Comparison of ENCODE assay signal across 11 cellular contexts in genomic region chr17:954431-955164, GRCh38. TPM values are rescaled to one million over a fixed set of nuclear protein-coding genes. Genes with fewer than 3 reads are reported as not detected.
DNase-seq lines count a peak whose midpoint lies in the region; ATAC-seq, FAIRE-seq and TF ChIP-seq lines count a peak whose summit lies in the region.
"Had no signal": no experiment of that assay in that cellular context is flagged by ENCODE, and none has a peak within 500 bp of the region (broad histone marks: within the 10 kb centered on the region; RNA-seq: fewer than 3 reads in every experiment).

No MANE protein-coding gene starts in this region.

- peaks cover 9% of the 10 kb centered on the region for H3K9me3 Mint-ChIP-seq in type B pancreatic cell
- no peaks in the 10 kb centered on the region for H3K9me3 Mint-ChIP-seq in CD4-positive, alpha-beta T cell

- WGBS in H1 (ENCODE audit: extremely low coverage in 1 of 2, insufficient coverage in 1 of 2, insufficient read length in 1 of 2, insufficient replicate concordance in 2 of 2, low coverage in 1 of 2, low lambda C conversion rate in 2 of 2, missing lambda C conversion rate in 1 of 2), 2 experiments, result 83% methylated on average over 19 of the region's 23 CpGs; no CpG with 5 or more reads in 1 of the 2 experiments
- WGBS in mesendoderm (ENCODE audit: extremely low coverage, insufficient coverage, low lambda C conversion rate), result no CpG with 5 or more reads among the region's 23 CpGs

- H3K4me3 Mint-ChIP-seq in type B pancreatic cell, result peak overlapping the region; percentile 72
- H3K4me3 Mint-ChIP-seq in CD4-positive, alpha-beta T cell, result no peak overlapping the region

- H2AFZ ChIP-seq in H1 (ENCODE audit: low read length), result no peak overlapping the region

- H3K4me2 ChIP-seq in H1 (ENCODE audit: insufficient read depth in 1 of 2, low read depth in 2 of 2, low read length in 2 of 2) (no peak overlapping the region), mesendoderm (ENCODE audit: low read length) (no peak overlapping the region)

- H4K5ac ChIP-seq in H1 (ENCODE audit: insufficient read length, low read depth, low read length), result no peak overlapping the region
- H4K5ac ChIP-seq in mesendoderm (ENCODE audit: low read length), result no peak overlapping the region

- H3K18ac ChIP-seq in H1 (ENCODE audit: extremely low read depth, low read length) (no peak overlapping the region; the same call in 1 of the 2 replicates), mesendoderm (ENCODE audit: low read length) (no peak overlapping the region)

- no peak for TF ChIP-seq CTCF in breast epithelium (IDR thresholded peaks at IDR 0.05)
- TF ChIP-seq CTCF in H1 (IDR thresholded peaks at IDR 0.05; ENCODE audit: control extremely low read depth in 1 of 3, insufficient read depth in 1 of 3, low read depth in 1 of 3, low read length in 3 of 3), result no peak
- no peak for TF ChIP-seq CTCF in type B pancreatic cell (conservative IDR thresholded peaks at IDR 0.05)
- TF ChIP-seq CTCF in WERI-Rb-1 (IDR thresholded peaks at IDR 0.05; ENCODE audit: low read depth, low read length), result no peak
- TF ChIP-seq CTCF in CD4-positive, alpha-beta T cell (IDR thresholded peaks at IDR 0.05), result no peak

- no peak overlapping the region for H4K91ac ChIP-seq in H1 (replicated peaks; ENCODE audit: insufficient read length, low read length)

- H3K27ac ChIP-seq in breast epithelium, result peak overlapping the region in 1 of 2 donors; percentile 38
- no peak overlapping the region for H3K27ac ChIP-seq in H1 (ENCODE audit: low read depth, low read length)
- peak overlapping the region; percentile 72 for H3K27ac ChIP-seq in mesendoderm (ENCODE audit: low read depth, low read length)
- no peak overlapping the region for H3K27ac ChIP-seq in WERI-Rb-1
- no peak overlapping the region for H3K27ac ChIP-seq in CD4-positive, alpha-beta T cell (ENCODE audit: low read depth, low read length)

- CTCF ChIA-PET in H1 (lab: Charles Lee; ENCODE audit: partially characterized antibody), result interaction anchor here (0.6 kb wide), 1 partner anchor 74 kb away, joined by 3 read pairs; no protein-coding TSS in a partner anchor
- CTCF ChIA-PET in CD4-positive, alpha-beta T cell (lab: Charles Lee), result no interaction called here

- H2BK120ac ChIP-seq in H1 (replicated peaks; ENCODE audit: low read depth, low read length) (no peak overlapping the region), mesendoderm (ENCODE audit: low read depth, low read length) (no peak overlapping the region)

- no peak for TF ChIP-seq RAD21 in H1 (IDR thresholded peaks at IDR 0.05 in 1 of 2, conservative IDR thresholded peaks at IDR 0.05 in 1 of 2; ENCODE audit: low read depth in 2 of 2, low read length in 2 of 2)

- peak overlapping the region; percentile 94 for H3K27ac Mint-ChIP-seq in type B pancreatic cell
- no peak overlapping the region for H3K27ac Mint-ChIP-seq in CD4-positive, alpha-beta T cell

- no peak overlapping the region for H3K14ac ChIP-seq in H1 (ENCODE audit: insufficient read length)

- H3K36me3 ChIP-seq in breast epithelium, result no peaks in the 10 kb centered on the region
- H3K36me3 ChIP-seq in H1 (ENCODE audit: control insufficient read depth in 2 of 4, insufficient read depth in 4 of 4, low read length in 3 of 4), result no peaks in the 10 kb centered on the region
- peaks cover 3% of the 10 kb centered on the region for H3K36me3 ChIP-seq in mesendoderm (ENCODE audit: control insufficient read depth, insufficient read depth, low read length)
- H3K36me3 ChIP-seq in WERI-Rb-1, result no peaks in the 10 kb centered on the region; the same call in 1 of the 2 replicates

- ATAC-seq in CD4-positive, alpha-beta T cell (ENCODE audit: poor library complexity), result no peak
- ATAC-seq in HG02840 (IDR thresholded peaks at IDR 0.05; ENCODE audit: low FRiP score, unreplicated experiment), result no peak

- TF ChIP-seq POLR2A in breast epithelium (IDR thresholded peaks at IDR 0.05), result no peak
- TF ChIP-seq POLR2A in H1 (IDR thresholded peaks at IDR 0.05; ENCODE audit: control extremely low read depth in 1 of 2, low read depth in 2 of 2, low read length in 2 of 2), result no peak

- peaks cover 4 to 6% of the 10 kb centered on the region in 2 experiments for H4K20me1 ChIP-seq in H1 (replicated peaks in 1 of 2; ENCODE audit: control insufficient read depth in 1 of 2, insufficient read depth in 2 of 2, low read length in 2 of 2)

- H3K27me3 ChIP-seq in breast epithelium, result no peaks in the 10 kb centered on the region
- no peaks in the 10 kb centered on the region for H3K27me3 ChIP-seq in H1 (replicated peaks in 1 of 4; ENCODE audit: control insufficient read depth in 3 of 4, extremely low read depth in 1 of 4, insufficient read depth in 3 of 4, low read length in 3 of 4)
- H3K27me3 ChIP-seq in mesendoderm (ENCODE audit: insufficient read depth, low read length, poor library complexity), result no peaks in the 10 kb centered on the region
- H3K27me3 ChIP-seq in WERI-Rb-1 (ENCODE audit: insufficient read depth, low read depth, severe bottlenecking), result no peaks in the 10 kb centered on the region
- H3K27me3 ChIP-seq in CD4-positive, alpha-beta T cell (ENCODE audit: control insufficient read depth, insufficient read depth, low read length), result peaks cover 22% of the 10 kb centered on the region

- peaks cover 36% of the 10 kb centered on the region for H3K4me1 Mint-ChIP-seq in type B pancreatic cell (ENCODE audit: unreplicated experiment)
- H3K4me1 Mint-ChIP-seq in CD4-positive, alpha-beta T cell (ENCODE audit: low read depth), result no peaks in the 10 kb centered on the region

- H3K9me3 ChIP-seq in breast epithelium (no peaks in the 10 kb centered on the region), H1 (ENCODE audit: insufficient read depth in 2 of 2, low read depth in 1 of 2, low read length in 1 of 2) (no peaks in the 10 kb centered on the region; a peak in 1 of 4 replicates), WERI-Rb-1 (ENCODE audit: severe bottlenecking) (no peaks in the 10 kb centered on the region)
- no peaks in the 10 kb centered on the region for H3K9me3 ChIP-seq in CD4-positive, alpha-beta T cell (ENCODE audit: control insufficient read depth, low read length)

- H3K56ac ChIP-seq in H1 (replicated peaks; ENCODE audit: insufficient read length, low read depth, low read length) (no peak overlapping the region), mesendoderm (ENCODE audit: low read length) (peak overlapping the region; percentile 54)

- H3K4ac ChIP-seq in H1 (replicated peaks; ENCODE audit: insufficient read length, low read depth, low read length) (no peak overlapping the region), mesendoderm (ENCODE audit: low read depth, low read length) (no peak overlapping the region)

- intact Hi-C loops in breast epithelium (cut with DNase I; ENCODE audit: low total_unique reads), result no loop called here
- intact Hi-C loops in CD4-positive, alpha-beta T cell (cut with DNase I, micrococcal nuclease), result no loop called here

- H2AK5ac ChIP-seq in H1 (ENCODE audit: low read depth, low read length) (peak overlapping the region; percentile 83; the same call in 1 of the 2 replicates), mesendoderm (ENCODE audit: low read length) (no peak overlapping the region)

- no peak overlapping the region for H4K8ac ChIP-seq in H1 (ENCODE audit: extremely low read depth, insufficient read depth, low read length)
- H4K8ac ChIP-seq in mesendoderm (ENCODE audit: low read depth, low read length), result no peak overlapping the region

- H3K79me2 ChIP-seq in H1 (ENCODE audit: control insufficient read depth in 1 of 2, insufficient read depth in 2 of 2, low read length in 2 of 2) (peaks cover 0 to 57% of the 10 kb centered on the region in 2 experiments; a peak in 3 of 4 replicates), mesendoderm (ENCODE audit: control insufficient read depth, insufficient read depth, low read length) (peaks cover 63% of the 10 kb centered on the region)

- H3K4me1 ChIP-seq in breast epithelium, result no peaks in the 10 kb centered on the region
- H3K4me1 ChIP-seq in H1 (replicated peaks in 1 of 4; ENCODE audit: control insufficient read depth in 3 of 4, insufficient read depth in 4 of 4, low read length in 3 of 4), result peaks cover 10 to 20% (median 15%) of the 10 kb centered on the region in 4 experiments
- peaks cover 9% of the 10 kb centered on the region for H3K4me1 ChIP-seq in mesendoderm (ENCODE audit: control insufficient read depth, low read depth, low read length)

- H3K23ac ChIP-seq in H1 (ENCODE audit: insufficient read length), result no peak overlapping the region
- H3K23ac ChIP-seq in mesendoderm (ENCODE audit: low read length), result no peak overlapping the region

- POLR2A ChIA-PET in H1 (lab: Charles Lee; ENCODE audit: partially characterized antibody), result no interaction called here
- POLR2A ChIA-PET in CD4-positive, alpha-beta T cell (lab: Charles Lee), result no interaction called here

- DNase-seq in T47D (ENCODE audit: low read depth in 1 of 2, low spot score in 1 of 2), result peak; percentile 33 to 57
- no peak for DNase-seq in breast epithelium (ENCODE audit: low spot score in 2 of 2)
- no peak for DNase-seq in H1 (ENCODE audit: low read depth in 1 of 2, low spot score in 2 of 2)
- DNase-seq in mesendoderm, result no peak
- no peak for DNase-seq in type B pancreatic cell (ENCODE audit: extremely low spot score, unreplicated experiment)
- DNase-seq in WERI-Rb-1, result no peak
- no peak for DNase-seq in CD4-positive, alpha-beta T cell
- DNase-seq: effector memory CD4-positive, alpha-beta T cell; T-helper 1 cell had no signal

- H3K4me3 ChIP-seq in breast epithelium (no peak overlapping the region), H1 (ENCODE audit: extremely low read depth in 1 of 4, insufficient read depth in 2 of 4, low read depth in 3 of 4, low read length in 4 of 4) (no peak overlapping the region), mesendoderm (ENCODE audit: low read length) (no peak overlapping the region), WERI-Rb-1 (ENCODE audit: low read depth, low read length) (no peak overlapping the region)

- H3K79me1 ChIP-seq in H1 (ENCODE audit: low read depth, low read length) (peaks cover 14% of the 10 kb centered on the region), mesendoderm (ENCODE audit: low read length) (peaks cover 17% of the 10 kb centered on the region)

- TF ChIP-seq EP300 in H1 (IDR thresholded peaks at IDR 0.05; ENCODE audit: borderline replicate concordance in 1 of 2, low read depth in 2 of 2, low read length in 2 of 2), result no peak

- no peaks in the 10 kb centered on the region for H3K27me3 Mint-ChIP-seq in type B pancreatic cell
- peaks cover 20% of the 10 kb centered on the region for H3K27me3 Mint-ChIP-seq in CD4-positive, alpha-beta T cell

- no peak overlapping the region for H2BK12ac ChIP-seq in H1 (ENCODE audit: low read depth, low read length)

- H2BK5ac ChIP-seq in H1 (ENCODE audit: low read depth, low read length) (no peak overlapping the region; the same call in 1 of the 2 replicates), mesendoderm (ENCODE audit: low read length) (no peak overlapping the region)

- in situ Hi-C loops in T47D (cut with HindIII; ENCODE audit: low pct_unique_long_range_greater_than_20kb, low sequenced_read_pairs), result no loop called here

- H2BK20ac ChIP-seq in H1 (ENCODE audit: low read length), result no peak overlapping the region

- no peaks in the 10 kb centered on the region; the same call in 1 of the 2 replicates for H3K23me2 ChIP-seq in H1 (ENCODE audit: low read depth, low read length)

- H3K36me3 Mint-ChIP-seq in type B pancreatic cell, result peaks cover 22% of the 10 kb centered on the region
- H3K36me3 Mint-ChIP-seq in CD4-positive, alpha-beta T cell (ENCODE audit: low read depth), result no peaks in the 10 kb centered on the region

- FAIRE-seq in H1 (lab: Jason Lieb, UNC), result no peak
- FAIRE-seq: A204.1 had no signal

- H3K9ac ChIP-seq in H1 (replicated peaks in 1 of 4; ENCODE audit: extremely low read depth in 1 of 4, low read depth in 3 of 4, low read length in 3 of 4) (no peak overlapping the region), mesendoderm (ENCODE audit: low read length) (no peak overlapping the region)

- H2BK15ac ChIP-seq in H1 (ENCODE audit: low read length) (no peak overlapping the region), mesendoderm (replicated peaks; ENCODE audit: low read depth) (no peak overlapping the region)

RNA-seq across cellular contexts. Expression of gene NXN, which starts 25.0 kb away (rescaled TPM):
- total RNA-seq in breast epithelium (10 to 100 TPM in 2 of 3 donors, 1 to 10 TPM in 1; 9.3 to 14.3 (median 12.8) TPM), type B pancreatic cell (ENCODE audit: low replicate concordance) (65.1 and 68.0 TPM in 2 replicates)
- total RNA-seq in H1 (2021; fragmentation: NEBNext Ultra II Directional; extraction: Animal tissue kit (Norgen Biotek cat#: 25700)), result 88.4 and 94.1 TPM in 2 replicates
- 107 and 205 TPM in 2 replicates for polyA plus RNA-seq in H1 (2011; rRNA removed)
- polyA plus RNA-seq in H1 (2011; cell fraction: cytosol; rRNA removed), result 64.0 TPM
- polyA plus RNA-seq in H1 (2011; cell fraction: nucleus; rRNA removed), result 91.0 TPM
- 66.9 to 74.9 TPM (median 72.0 TPM) in 4 replicates for polyA plus RNA-seq in H1 (2012, experiment 1 of 2)
- polyA plus RNA-seq in H1 (2012, experiment 2 of 2), result 66.3 TPM
- 53.1 TPM for polyA plus RNA-seq in H1 (2013, experiment 1 of 2)
- 63.6 TPM for polyA plus RNA-seq in H1 (2013, experiment 2 of 2)
- polyA minus RNA-seq in H1 (2011; rRNA and poly(A)+ RNA removed), result 85.6 and 114 TPM in 2 replicates
- 74.2 TPM for polyA minus RNA-seq in H1 (2011; cell fraction: cytosol; rRNA and poly(A)+ RNA removed)
- polyA minus RNA-seq in H1 (2011; cell fraction: nucleus; rRNA and poly(A)+ RNA removed), result 46.8 TPM
- polyA plus RNA-seq in mesendoderm (2013, experiment 1 of 2), result 125 TPM
- 122 TPM for polyA plus RNA-seq in mesendoderm (2013, experiment 2 of 2)
- total RNA-seq in CD4-positive, alpha-beta T cell, result under 1 TPM; 0.80 to 0.98 TPM

RNA-seq across cellular contexts. Expression of gene TIMM22, which starts 42.3 kb away (rescaled TPM):
- total RNA-seq in breast epithelium, result 10 to 100 TPM; 10.1 to 12.0 (median 10.8) TPM
- 17.2 and 17.4 TPM in 2 replicates for total RNA-seq in H1 (2021; fragmentation: NEBNext Ultra II Directional; extraction: Animal tissue kit (Norgen Biotek cat#: 25700))
- 13.4 and 13.8 TPM in 2 replicates for polyA plus RNA-seq in H1 (2011; rRNA removed)
- polyA plus RNA-seq in H1 (2011; cell fraction: cytosol; rRNA removed), result 14.0 TPM
- polyA plus RNA-seq in H1 (2011; cell fraction: nucleus; rRNA removed), result 13.2 TPM
- 16.6 to 18.0 TPM (median 16.9 TPM) in 4 replicates for polyA plus RNA-seq in H1 (2012, experiment 1 of 2)
- 20.1 TPM for polyA plus RNA-seq in H1 (2012, experiment 2 of 2)
- 11.2 TPM for polyA plus RNA-seq in H1 (2013, experiment 1 of 2)
- polyA plus RNA-seq in H1 (2013, experiment 2 of 2), result 11.6 TPM
- 11.7 and 14.6 TPM in 2 replicates for polyA minus RNA-seq in H1 (2011; rRNA and poly(A)+ RNA removed)
- polyA minus RNA-seq in H1 (2011; cell fraction: cytosol; rRNA and poly(A)+ RNA removed), result 7.2 TPM
- polyA minus RNA-seq in H1 (2011; cell fraction: nucleus; rRNA and poly(A)+ RNA removed), result 18.9 TPM
- 16.4 TPM for polyA plus RNA-seq in mesendoderm (2013, experiment 1 of 2)
- polyA plus RNA-seq in mesendoderm (2013, experiment 2 of 2), result 16.9 TPM
- 16.2 and 20.1 TPM in 2 replicates for total RNA-seq in type B pancreatic cell (ENCODE audit: low replicate concordance)
- 10 to 100 TPM; 10.2 to 10.9 TPM for total RNA-seq in CD4-positive, alpha-beta T cell

Comparison
In these comparisons a context has a peak if more than half of its experiments do, and no peak if none do; other contexts are left out.
1. DNase-seq: peak in T47D (2 of 2); none in breast epithelium (0 of 2), H1 (0 of 2), mesendoderm (single experiment), type B pancreatic cell (single experiment), WERI-Rb-1 (single experiment) and CD4-positive, alpha-beta T cell (0 of 10).
2. RNA of gene NXN, which starts 25.0 kb away (total RNA-seq): 88.4 to 94.1 TPM in H1, 65.1 to 68.0 TPM in type B pancreatic cell and 9.3 to 14.3 TPM in breast epithelium; 0.80 to 0.98 TPM in CD4-positive, alpha-beta T cell; every median in the first group is over 4 times any median in the second.